24 cellular contexts compared by ENCODE assay signal in the genomic region with DNA sequence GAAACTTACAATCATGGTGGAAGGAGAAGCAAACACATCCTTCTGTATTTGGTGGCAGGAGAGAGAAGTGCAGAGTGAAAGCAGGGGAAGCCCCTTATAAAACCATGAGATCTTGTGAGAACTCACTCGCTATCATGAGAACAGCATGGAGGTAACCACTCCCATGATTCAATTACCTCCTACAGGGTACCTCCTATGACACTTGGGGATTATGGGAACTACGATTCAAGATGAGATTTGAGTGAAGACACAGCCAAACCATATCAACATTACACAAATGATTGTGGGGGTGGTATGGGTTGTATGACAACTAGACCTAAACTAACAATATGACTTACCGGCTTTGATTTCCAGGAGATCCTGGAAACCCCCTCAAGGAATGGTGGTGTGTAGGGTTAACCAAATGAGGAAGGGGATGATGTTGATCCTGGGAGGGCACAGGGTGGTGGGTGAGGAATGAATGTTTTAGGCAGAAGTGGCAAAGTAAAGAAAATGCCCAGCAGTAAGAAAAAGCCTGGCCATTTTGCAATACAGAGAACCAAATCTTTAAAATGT.
"Had no signal": no experiment of that assay in that cellular context is flagged by ENCODE, and none has a peak within 500 bp of the region (broad histone marks: within the 10 kb centered on the region; RNA-seq: fewer than 3 reads in every experiment).

No MANE protein-coding gene starts in this region.

- H3K27ac Mint-ChIP-seq: activated B cell treated with CpG ODN at 0.5 μM for 24 hours; activated naive CD4-positive, alpha-beta T cell treated with anti-CD3 and anti-CD28 coated beads for 36 hours; activated naive CD8-positive, alpha-beta T cell treated with anti-CD3 and anti-CD28 coated beads, Interleukin-2, amount 10 ng/mL, durations not matched to agents 7 days and 5 days; activated T-helper 1 cell treated with anti-CD3 and anti-CD28 coated beads, Interleukin-12 subunit alpha, Interleukin-12 subunit beta, Interleukin-2, Interleukin-4 antibody, amounts not matched to agents 30 ng/mL and 10 ng/mL and 1 ng/mL, durations not matched to agents 14 hours and 24 hours and 36 hours; T-helper 17 cell had no signal

- H3K36me3 ChIP-seq: breast epithelium, MG63 had no signal

- DNase-seq: activated B cell treated with CpG ODN at 0.5 μM for 24 hours; activated CD4-positive, alpha-beta T cell treated with anti-CD3 and anti-CD28 coated beads, Interleukin-2, amount 50 U/mL, for 4 hours; activated CD8-positive, alpha-beta memory T cell treated with anti-CD3 and anti-CD28 coated beads for 24 hours; activated effector memory CD4-positive, alpha-beta T cell treated with anti-CD3 and anti-CD28 coated beads, Interleukin-2, amount 50 U/mL, for 16 hours; activated naive CD4-positive, alpha-beta T cell treated with anti-CD3 and anti-CD28 coated beads for 36 hours; activated naive CD8-positive, alpha-beta T cell treated with anti-CD3 and anti-CD28 coated beads, Interleukin-2, amount 10 ng/mL, durations not matched to agents 7 days and 5 days; aorta; caudate nucleus; MG63; MV-4-11; NCI-H1092 treated with DMSO at 0.1 percent for 48 hours; NCI-H1417 treated with DMSO at 0.1 percent for 48 hours; NCI-H1694 treated with DMSO at 0.1 percent for 48 hours; NCI-H2029 treated with DMSO at 0.1 percent for 48 hours; NCI-H510A treated with DMSO at 0.1 percent for 48 hours; NCI-H69; NK-92 treated with Interleukin-12 subunit alpha and Interleukin-12 subunit beta, amount 100 ng/mL, for 24 hours; PC-9; SIG-M5; T-helper 17 cell; T-helper 9 cell had no signal

- FAIRE-seq: HepG2 had no signal

- H2AFZ ChIP-seq: PC-9 had no signal

- H3K27me3 ChIP-seq: breast epithelium, MG63 had no signal

- H3K4me3 Mint-ChIP-seq: activated B cell treated with CpG ODN at 0.5 μM for 24 hours; activated naive CD4-positive, alpha-beta T cell treated with anti-CD3 and anti-CD28 coated beads for 36 hours; activated naive CD8-positive, alpha-beta T cell treated with anti-CD3 and anti-CD28 coated beads, Interleukin-2, amount 10 ng/mL, durations not matched to agents 7 days and 5 days; activated T-helper 1 cell treated with anti-CD3 and anti-CD28 coated beads, Interleukin-12 subunit alpha, Interleukin-12 subunit beta, Interleukin-2, Interleukin-4 antibody, amounts not matched to agents 30 ng/mL and 10 ng/mL and 1 ng/mL, durations not matched to agents 14 hours and 24 hours and 36 hours; T-helper 17 cell had no signal

- H3K4me2 ChIP-seq: PC-9 had no signal

- ATAC-seq: HepG2, T-helper 17 cell had no signal

- H3K27ac ChIP-seq: breast epithelium, PC-9 had no signal

- H3K9me3 ChIP-seq: breast epithelium, MG63 had no signal

- H3K27me3 Mint-ChIP-seq: activated B cell treated with CpG ODN at 0.5 μM for 24 hours; activated naive CD8-positive, alpha-beta T cell treated with anti-CD3 and anti-CD28 coated beads, Interleukin-2, amount 10 ng/mL, durations not matched to agents 7 days and 5 days; T-helper 17 cell had no signal

- H3K4me1 Mint-ChIP-seq: activated B cell treated with CpG ODN at 0.5 μM for 24 hours; activated naive CD8-positive, alpha-beta T cell treated with anti-CD3 and anti-CD28 coated beads, Interleukin-2, amount 10 ng/mL, durations not matched to agents 7 days and 5 days; T-helper 17 cell had no signal

- H3K4me1 ChIP-seq: breast epithelium had no signal

- H3K4me3 ChIP-seq: breast epithelium, MG63, PC-9 had no signal
